20 cellular contexts compared by ENCODE assay signal in genomic region chr7:50824882-50825281, GRCh38.
"Had no signal": no experiment of that assay in that cellular context is flagged by ENCODE, and none has a peak within 500 bp of the region (broad histone marks: within the 10 kb centered on the region; RNA-seq: fewer than 3 reads in every experiment).

No MANE protein-coding gene starts in this region.

- ATAC-seq: activated T-cell treated with anti-CD3 and anti-CD28 coated beads, Interleukin-2, amount 50 U/mL, for 4 hours; heart right ventricle; natural killer cell; T-helper 17 cell; upper lobe of right lung had no signal

- H3K4me3 ChIP-seq: cardiac muscle cell, heart right ventricle, left ventricle myocardium inferior, ovary, prostate gland, thyroid gland, upper lobe of right lung had no signal

- H3K9me3 ChIP-seq: heart right ventricle, left ventricle myocardium inferior, neutrophil, ovary, prostate gland, thyroid gland, upper lobe of right lung had no signal

- H3K4me1 ChIP-seq: prostate gland, thyroid gland, upper lobe of right lung had no signal

- DNase-seq: activated CD4-positive, alpha-beta T cell treated with anti-CD3 and anti-CD28 coated beads for 4 hours; activated CD4-positive, alpha-beta T cell treated with anti-CD3 and anti-CD28 coated beads, Interleukin-2, amount 50 U/mL, for 48 hours; activated CD4-positive, CD25-positive, alpha-beta regulatory T cell; activated CD8-positive, alpha-beta memory T cell treated with anti-CD3 and anti-CD28 coated beads, Interleukin-2, amount 50 U/mL, for 48 hours; activated naive CD4-positive, alpha-beta T cell treated with Interleukin-2 at 50 U/mL for 16 hours; activated naive CD8-positive, alpha-beta T cell treated with anti-CD3 and anti-CD28 coated beads for 36 hours; activated T-cell treated with anti-CD3 and anti-CD28 coated beads, Interleukin-2, amount 50 U/mL, for 4 hours; heart right ventricle; left ventricle myocardium inferior; midbrain; natural killer cell; ovary; stimulated activated CD4-positive, alpha-beta T cell treated with anti-CD3 and anti-CD28 coated beads, Interleukin-4, amount 100 ng/mL, for 24 hours; stimulated activated naive CD4-positive, alpha-beta T cell treated with Interleukin-2 at 50 U/mL for 16 hours; T-helper 17 cell; thyroid gland; upper lobe of right lung had no signal

- H3K27ac ChIP-seq: cardiac muscle cell, heart right ventricle, left ventricle myocardium inferior, neutrophil, ovary, prostate gland, thyroid gland, upper lobe of right lung had no signal
